ENCODE assay signal across 15 cellular contexts in the genomic region with DNA sequence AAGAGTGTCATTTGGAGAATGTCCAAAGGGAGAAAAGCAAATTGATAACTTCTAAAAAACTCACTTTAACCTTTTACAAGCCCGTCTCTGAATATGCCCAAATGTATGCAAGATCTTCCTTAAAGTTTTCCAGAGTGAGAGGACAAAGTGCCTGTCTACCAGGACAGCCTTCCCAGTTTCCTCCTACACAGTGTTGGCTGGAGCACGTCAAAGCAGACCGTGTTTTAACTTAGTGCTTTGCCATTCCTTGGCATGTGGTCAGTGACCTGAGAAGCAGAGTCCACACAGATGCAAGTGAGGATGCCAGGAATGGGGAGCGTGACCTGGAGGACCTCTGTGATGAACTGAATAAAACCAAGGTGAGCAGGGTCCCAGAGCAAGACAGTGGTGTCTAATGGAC.
DNase-seq lines count a peak whose midpoint lies in the region; TF ChIP-seq lines count a peak whose summit lies in the region.
"Had no signal": no experiment of that assay in that cellular context is flagged by ENCODE, and none has a peak within 500 bp of the region (broad histone marks: within the 10 kb centered on the region; RNA-seq: fewer than 3 reads in every experiment).

No MANE protein-coding gene starts in this region.

- DNase-seq in activated CD8-positive, alpha-beta memory T cell treated with anti-CD3 and anti-CD28 coated beads for 24 hours = peak; percentile 11
- DNase-seq in activated CD8-positive, alpha-beta memory T cell treated with anti-CD3 and anti-CD28 coated beads, Interleukin-2, amount 50 U/mL, for 4 hours = no peak
- DNase-seq in dermis blood vessel endothelial cell = peak; percentile 61
- DNase-seq in suprapubic skin (ENCODE audit: low spot score in 2 of 2) = no peak
- DNase-seq in NCI-H1092 (lab: John Stamatoyannopoulos, UW) = no peak
- no peak for DNase-seq in GM13977 (ENCODE audit: low spot score)
- DNase-seq in HPDE6-E6E7 (ENCODE audit: extremely low spot score) = no peak
- DNase-seq: activated naive CD4-positive, alpha-beta T cell treated with anti-CD3 and anti-CD28 coated beads, Interleukin-2, amount 50 U/mL, for 16 hours; DMS79; MM.1S; NCI-H1930; stimulated activated CD4-positive, alpha-beta T cell treated with anti-CD3 and anti-CD28 coated beads, Interleukin-4, amount 100 ng/mL, for 4 hours had no signal

- TF ChIP-seq POLR2A in suprapubic skin (IDR thresholded peaks at IDR 0.05) = no peak

- TF ChIP-seq CTCF in suprapubic skin (IDR thresholded peaks at IDR 0.05) (no peak), GM13977 (IDR thresholded peaks at IDR 0.05; ENCODE audit: extremely low read depth, insufficient read depth, missing control alignments) (no peak)

- H3K9me3 ChIP-seq in mesodermal cell (ENCODE audit: control insufficient read depth, low read length) (peaks cover 9% of the 10 kb centered on the region), suprapubic skin (no peaks in the 10 kb centered on the region)

- WGBS in mesodermal cell (ENCODE audit: insufficient coverage in 2 of 2), 2 experiments = 95 to 97% methylated on average over 3 to 4 of the region's 4 CpGs
- 78% methylated on average over 4 of the region's 4 CpGs for WGBS in suprapubic skin

- H3K27ac ChIP-seq in mesodermal cell (ENCODE audit: low read depth, low read length, severe bottlenecking) (peak overlapping the region; percentile 83), suprapubic skin (peak overlapping the region; percentile 9)
- H3K27ac ChIP-seq: 22Rv1, neural progenitor cell had no signal

- H3K4me3 ChIP-seq in mesodermal cell (ENCODE audit: extremely low read depth, insufficient read depth, low read length, poor library complexity, severe bottlenecking) (no peak overlapping the region), suprapubic skin (no peak overlapping the region)
- H3K4me3 ChIP-seq: neural progenitor cell had no signal

- in situ Hi-C loops in GM13977 (cut with MboI; ENCODE audit: low pct_unique_long_range_greater_than_20kb, low sequenced_read_pairs, unreplicated experiment) = no loop called here

- no peaks in the 10 kb centered on the region for H3K27me3 ChIP-seq in suprapubic skin
- H3K27me3 ChIP-seq: neural progenitor cell had no signal

- TF ChIP-seq EP300 in suprapubic skin (IDR thresholded peaks at IDR 0.05) = no peak

- peaks cover 41% of the 10 kb centered on the region for H3K4me1 ChIP-seq in mesodermal cell (ENCODE audit: control insufficient read depth, insufficient read depth, low read length, poor library complexity, severe bottlenecking)
- peaks cover 27% of the 10 kb centered on the region for H3K4me1 ChIP-seq in suprapubic skin
- H3K4me1 ChIP-seq: neural progenitor cell had no signal

- H3K36me3 ChIP-seq in mesodermal cell (ENCODE audit: control insufficient read depth, insufficient read depth, low read length) (no peaks in the 10 kb centered on the region), suprapubic skin (no peaks in the 10 kb centered on the region)
- H3K36me3 ChIP-seq: neural progenitor cell had no signal

Comparison
In these comparisons a context has a peak if more than half of its experiments do, and no peak if none do; other contexts are left out.
1. DNase-seq: peak in activated CD8-positive, alpha-beta memory T cell treated with anti-CD3 and anti-CD28 coated beads for 24 hours (single experiment) and dermis blood vessel endothelial cell (single experiment); none in activated CD8-positive, alpha-beta memory T cell treated with anti-CD3 and anti-CD28 coated beads, Interleukin-2, amount 50 U/mL, for 4 hours (single experiment), suprapubic skin (0 of 2), NCI-H1092 (single experiment), GM13977 (single experiment) and HPDE6-E6E7 (single experiment).